Comparison of ENCODE assay signal across 19 cellular contexts in the genomic region with DNA sequence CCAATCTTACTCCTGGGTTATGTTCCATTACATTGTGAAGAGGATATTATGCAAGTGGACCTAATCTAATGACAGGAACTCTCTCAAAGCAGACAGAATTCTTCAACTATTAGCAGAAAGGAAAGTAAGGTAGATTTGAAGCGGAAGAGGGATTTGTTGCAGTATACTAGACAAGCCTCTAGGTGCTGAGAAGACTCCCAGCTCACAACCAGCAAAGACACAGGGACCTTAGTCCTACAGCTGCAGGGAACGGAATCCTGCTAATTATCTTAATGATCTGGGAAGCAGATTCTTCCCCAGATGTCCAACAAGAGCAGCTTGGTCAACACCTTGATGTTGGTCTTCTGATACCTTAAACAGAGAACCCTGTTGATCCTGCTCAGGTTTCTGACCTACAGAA.
"Had no signal": no experiment of that assay in that cellular context is flagged by ENCODE, and none has a peak within 500 bp of the region (broad histone marks: within the 10 kb centered on the region; RNA-seq: fewer than 3 reads in every experiment).

No MANE protein-coding gene starts in this region.

- H3K4me3 ChIP-seq: colonic mucosa, gastrocnemius medialis, lower lobe of right lung, spleen had no signal

- H3K4me1 ChIP-seq: colonic mucosa, gastrocnemius medialis, lower lobe of right lung, parathyroid adenoma, spleen had no signal

- H3K4me1 Mint-ChIP-seq: central memory CD8-positive, alpha-beta T cell; stimulated activated memory B cell treated with anti-CD40 and anti-IgM and Interleukin-4, amounts not matched to agents 10 μg/mL and 1 μg/mL and 100 μg/mL, for 72 hours had no signal

- H3K27me3 ChIP-seq: brain microvascular endothelial cell, colonic mucosa, gastrocnemius medialis had no signal

- H3K9me3 ChIP-seq: colonic mucosa, gastrocnemius medialis, lower lobe of right lung, spleen had no signal

- H3K36me3 Mint-ChIP-seq: natural killer cell treated with Interleukin-12 subunit alpha and Interleukin-12 subunit beta and Interleukin-15 and Interleukin-18, amount 100 ng/mL, for 72 hours; stimulated activated memory B cell treated with anti-CD40 and anti-IgM and Interleukin-4, amounts not matched to agents 10 μg/mL and 1 μg/mL and 100 μg/mL, for 72 hours had no signal

- H3K4me3 Mint-ChIP-seq: central memory CD8-positive, alpha-beta T cell; natural killer cell treated with Interleukin-12 subunit alpha and Interleukin-12 subunit beta and Interleukin-15 and Interleukin-18, amount 100 ng/mL, for 72 hours; stimulated activated memory B cell treated with anti-CD40 and anti-IgM and Interleukin-4, amounts not matched to agents 10 μg/mL and 1 μg/mL and 100 μg/mL, for 72 hours had no signal

- ATAC-seq: esophagus mucosa; gastrocnemius medialis; lower lobe of right lung; stimulated activated memory B cell treated with anti-CD40 and anti-IgM and Interleukin-4, amounts not matched to agents 10 μg/mL and 1 μg/mL and 100 μg/mL, for 72 hours had no signal

- DNase-seq: activated CD4-positive, alpha-beta T cell treated with anti-CD3 and anti-CD28 coated beads for 1 hour; activated CD8-positive, alpha-beta memory T cell treated with anti-CD3 and anti-CD28 coated beads for 24 hours; activated CD8-positive, alpha-beta memory T cell treated with anti-CD3 and anti-CD28 coated beads, Interleukin-2, amount 50 U/mL, for 48 hours; activated effector memory CD4-positive, alpha-beta T cell treated with Interleukin-2 at 50 U/mL for 16 hours; activated naive CD4-positive, alpha-beta T cell treated with anti-CD3 and anti-CD28 coated beads, Interleukin-2, amount 50 U/mL, for 16 hours; activated T-cell treated with anti-CD3 and anti-CD28 coated beads, Interleukin-2, amount 50 U/mL, for 48 hours; aorta; brain microvascular endothelial cell; colonic mucosa; gastrocnemius medialis; head of caudate nucleus; lower lobe of right lung; spleen; stimulated activated CD4-positive, alpha-beta T cell treated with anti-CD3 and anti-CD28 coated beads, Interleukin-4, amount 100 ng/mL, for 4 hours had no signal

- H3K36me3 ChIP-seq: brain microvascular endothelial cell, colonic mucosa, gastrocnemius medialis, lower lobe of right lung, spleen had no signal

- H3K9me3 Mint-ChIP-seq: central memory CD8-positive, alpha-beta T cell; natural killer cell treated with Interleukin-12 subunit alpha and Interleukin-12 subunit beta and Interleukin-15 and Interleukin-18, amount 100 ng/mL, for 72 hours; stimulated activated memory B cell treated with anti-CD40 and anti-IgM and Interleukin-4, amounts not matched to agents 10 μg/mL and 1 μg/mL and 100 μg/mL, for 72 hours had no signal

- H3K27ac Mint-ChIP-seq: natural killer cell treated with Interleukin-12 subunit alpha and Interleukin-12 subunit beta and Interleukin-15 and Interleukin-18, amount 100 ng/mL, for 72 hours; stimulated activated memory B cell treated with anti-CD40 and anti-IgM and Interleukin-4, amounts not matched to agents 10 μg/mL and 1 μg/mL and 100 μg/mL, for 72 hours had no signal
